8 cellular contexts compared by ENCODE assay signal in the genomic region with DNA sequence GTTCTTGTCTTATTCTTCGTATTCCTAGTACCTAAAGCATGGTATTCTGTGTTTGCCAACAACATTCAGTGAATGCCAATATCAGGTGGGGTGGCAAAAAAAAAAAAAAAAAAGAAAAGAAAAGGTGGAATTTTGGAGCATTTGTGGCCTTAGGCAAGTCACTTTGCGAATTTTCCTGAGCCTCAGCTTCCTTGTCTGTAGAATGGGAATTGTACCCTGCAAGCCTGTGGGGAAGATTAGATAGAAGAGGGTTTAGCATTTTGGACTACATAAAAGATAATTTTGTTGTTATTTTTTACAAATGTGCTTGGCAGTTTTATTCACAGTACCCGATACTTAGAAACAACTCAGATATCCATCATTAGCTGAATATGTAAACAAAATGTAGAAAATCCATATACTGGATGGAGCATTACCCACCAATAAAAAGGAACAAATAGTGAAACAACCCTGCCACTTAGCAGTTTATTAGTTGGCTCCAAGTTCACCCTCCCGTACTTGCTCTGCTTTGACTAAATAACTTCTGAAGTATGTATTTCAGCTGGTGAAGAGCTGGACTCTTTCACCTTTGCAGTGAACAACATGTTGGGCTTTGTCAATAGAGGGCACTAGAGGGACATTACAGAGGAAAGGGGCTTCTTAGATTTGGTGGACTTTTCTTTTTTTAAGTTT. TPM values are rescaled to one million over a fixed set of nuclear protein-coding genes. Genes with fewer than 3 reads are reported as not detected.
DNase-seq lines count a peak whose midpoint lies in the region; ATAC-seq and TF ChIP-seq lines count a peak whose summit lies in the region.

No MANE protein-coding gene starts in this region.

- no peaks in the 10 kb centered on the region for H3K9me3 Mint-ChIP-seq in IgD-negative memory B cell
- H3K9me3 Mint-ChIP-seq in activated CD8-positive, alpha-beta T cell treated with anti-CD3 and anti-CD28 coated beads for 36 hours = no peaks in the 10 kb centered on the region

- ATAC-seq in activated CD8-positive, alpha-beta T cell treated with anti-CD3 and anti-CD28 coated beads for 36 hours = peak; percentile 46
- no peak for ATAC-seq in aorta (ENCODE audit: low FRiP score)
- no peak for ATAC-seq in GM21528 (IDR thresholded peaks at IDR 0.05; ENCODE audit: low FRiP score, unreplicated experiment)

- H3K4me1 ChIP-seq in left ventricle myocardium inferior (peaks cover 77% of the 10 kb centered on the region), testis (peaks cover 15% of the 10 kb centered on the region), aorta (ENCODE audit: control insufficient read depth in 1 of 2, insufficient read depth in 2 of 2, low read length in 2 of 2) (peaks cover 0 to 17% of the 10 kb centered on the region in 2 donors)

- TF ChIP-seq CTCF in activated CD8-positive, alpha-beta T cell treated with anti-CD3 and anti-CD28 coated beads for 36 hours (IDR thresholded peaks at IDR 0.05) = peak; percentile 78
- TF ChIP-seq CTCF in left ventricle myocardium inferior (IDR thresholded peaks at IDR 0.05; ENCODE audit: borderline replicate concordance) (peak; percentile 66), testis (IDR thresholded peaks at IDR 0.05) (peak in 2 of 3 experiments; percentile 10 to 43)

- peaks cover 3% of the 10 kb centered on the region for H3K36me3 Mint-ChIP-seq in IgD-negative memory B cell
- peaks cover 39% of the 10 kb centered on the region for H3K36me3 Mint-ChIP-seq in activated CD8-positive, alpha-beta T cell treated with anti-CD3 and anti-CD28 coated beads for 36 hours (ENCODE audit: low read depth)

- CTCF ChIA-PET in activated CD8-positive, alpha-beta T cell treated with anti-CD3 and anti-CD28 coated beads for 36 hours (lab: Charles Lee) = interaction anchor here (0.6 to 3.9 kb wide), 20 partner anchors 9 to 192 kb away, joined by 3 to 56 read pairs (median 5); partner anchors contain the start of gene UBE2D2

- POLR2A ChIA-PET in activated CD8-positive, alpha-beta T cell treated with anti-CD3 and anti-CD28 coated beads for 36 hours (lab: Charles Lee) = interaction anchor here (0.8 to 8.0 kb wide), 4 partner anchors 11 to 173 kb away, joined by 3 to 78 read pairs (median 4); partner anchors contain the start of gene UBE2D2

- H3K27me3 ChIP-seq in left ventricle myocardium inferior (ENCODE audit: low read depth) = no peaks in the 10 kb centered on the region
- H3K27me3 ChIP-seq in testis = no peaks in the 10 kb centered on the region
- no peaks in the 10 kb centered on the region for H3K27me3 ChIP-seq in aorta (ENCODE audit: control insufficient read depth in 1 of 2, insufficient read depth in 2 of 2, low read length in 1 of 2)

- H3K27me3 Mint-ChIP-seq in IgD-negative memory B cell = no peaks in the 10 kb centered on the region
- H3K27me3 Mint-ChIP-seq in activated CD8-positive, alpha-beta T cell treated with anti-CD3 and anti-CD28 coated beads for 36 hours = no peaks in the 10 kb centered on the region

- TF ChIP-seq POLR2A in testis (IDR thresholded peaks at IDR 0.05) = no peak

- DNase-seq in NCI-H2107 treated with DMSO at 0.1 percent for 48 hours (lab: John Stamatoyannopoulos, UW; ENCODE audit: unreplicated experiment) = peak; percentile 4
- no peak for DNase-seq in NCI-H2107 (lab: John Stamatoyannopoulos, UW)
- peak; percentile 25 for DNase-seq in activated CD8-positive, alpha-beta T cell treated with anti-CD3 and anti-CD28 coated beads for 36 hours
- DNase-seq in left ventricle myocardium inferior = no peak
- no peak for DNase-seq in testis
- DNase-seq in aorta = no peak

- 59 to 77% methylated on average over 4 of the region's 4 CpGs for WGBS in testis, 2 donors
- 55 to 63% methylated on average over 4 of the region's 4 CpGs for WGBS in aorta, 2 donors

- H3K4me3 ChIP-seq in left ventricle myocardium inferior = no peak overlapping the region
- no peak overlapping the region for H3K4me3 ChIP-seq in testis
- no peak overlapping the region for H3K4me3 ChIP-seq in aorta (ENCODE audit: low read length in 2 of 2)

- peak overlapping the region in 3 of 4 donors; percentile 0 to 70 (median 13) for H3K4me3 Mint-ChIP-seq in IgD-negative memory B cell
- no peak overlapping the region for H3K4me3 Mint-ChIP-seq in activated CD8-positive, alpha-beta T cell treated with anti-CD3 and anti-CD28 coated beads for 36 hours

- H3K9me3 ChIP-seq in left ventricle myocardium inferior (replicated peaks) = no peaks in the 10 kb centered on the region
- H3K9me3 ChIP-seq in testis = no peaks in the 10 kb centered on the region
- H3K9me3 ChIP-seq in aorta (ENCODE audit: control insufficient read depth, low read length) = no peaks in the 10 kb centered on the region

- H3K27ac ChIP-seq in left ventricle myocardium inferior (replicated peaks) = no peak overlapping the region
- no peak overlapping the region for H3K27ac ChIP-seq in testis
- no peak overlapping the region for H3K27ac ChIP-seq in aorta (ENCODE audit: low read depth in 1 of 2, low read length in 2 of 2)

- H3K4me1 Mint-ChIP-seq in IgD-negative memory B cell = peaks cover 54 to 63% (median 58%) of the 10 kb centered on the region in 3 donors
- H3K4me1 Mint-ChIP-seq in activated CD8-positive, alpha-beta T cell treated with anti-CD3 and anti-CD28 coated beads for 36 hours (ENCODE audit: low read depth) = peaks cover 70% of the 10 kb centered on the region

- peak overlapping the region; percentile 2 to 91 (median 3) for H3K27ac Mint-ChIP-seq in IgD-negative memory B cell
- H3K27ac Mint-ChIP-seq in activated CD8-positive, alpha-beta T cell treated with anti-CD3 and anti-CD28 coated beads for 36 hours = peak overlapping the region; percentile 25

- intact Hi-C loops in activated CD8-positive, alpha-beta T cell treated with anti-CD3 and anti-CD28 coated beads for 36 hours (cut with micrococcal nuclease) = no loop called here
- intact Hi-C loops in left ventricle myocardium inferior (cut with micrococcal nuclease) (no loop called here), testis (cut with DNase I; ENCODE audit: low total_unique reads) (no loop called here), aorta (cut with DNase I) (no loop called here)

- peaks cover 8% of the 10 kb centered on the region for H3K36me3 ChIP-seq in left ventricle myocardium inferior
- H3K36me3 ChIP-seq in testis (ENCODE audit: low read depth, missing control alignments) = no peaks in the 10 kb centered on the region
- no peaks in the 10 kb centered on the region for H3K36me3 ChIP-seq in aorta (ENCODE audit: control insufficient read depth in 1 of 2, insufficient read depth in 2 of 2, low read length in 1 of 2)

RNA-seq across cellular contexts. Expression of gene UBE2D2, which starts 13.6 kb away (rescaled TPM):
- polyA plus RNA-seq in IgD-negative memory B cell = 313 TPM
- 100 to 1,000 TPM; 239 to 253 TPM for total RNA-seq in activated CD8-positive, alpha-beta T cell treated with anti-CD3 and anti-CD28 coated beads for 36 hours
- total RNA-seq in left ventricle myocardium inferior = 110 TPM
- total RNA-seq in testis = 100 to 1,000 TPM; 102 to 116 TPM
- polyA plus RNA-seq in testis (ENCODE audit: insufficient read depth, low read depth, low replicate concordance) = 386 TPM
- 100 to 1,000 TPM in 1 of 2 donors, 10 to 100 TPM in 1; 96.8 to 116 TPM for total RNA-seq in aorta
- polyA plus RNA-seq in aorta = 100 to 1,000 TPM in 1 of 2 donors, 10 to 100 TPM in 1; 97.9 to 102 TPM

Comparison
In these comparisons a context has a peak if more than half of its experiments do, and no peak if none do; other contexts are left out.
1. DNase-seq: peak in NCI-H2107 treated with DMSO at 0.1 percent for 48 hours (single experiment) and activated CD8-positive, alpha-beta T cell treated with anti-CD3 and anti-CD28 coated beads for 36 hours (single experiment); none in NCI-H2107 (single experiment), left ventricle myocardium inferior (single experiment), testis (single experiment) and aorta (0 of 2).
2. CTCF ChIP-seq: peak in every context shown above with its lines; median percentile 78 in activated CD8-positive, alpha-beta T cell treated with anti-CD3 and anti-CD28 coated beads for 36 hours; 66 in left ventricle myocardium inferior; 26 in testis.